Comparison of ENCODE assay signal across 31 cellular contexts in the genomic region with DNA sequence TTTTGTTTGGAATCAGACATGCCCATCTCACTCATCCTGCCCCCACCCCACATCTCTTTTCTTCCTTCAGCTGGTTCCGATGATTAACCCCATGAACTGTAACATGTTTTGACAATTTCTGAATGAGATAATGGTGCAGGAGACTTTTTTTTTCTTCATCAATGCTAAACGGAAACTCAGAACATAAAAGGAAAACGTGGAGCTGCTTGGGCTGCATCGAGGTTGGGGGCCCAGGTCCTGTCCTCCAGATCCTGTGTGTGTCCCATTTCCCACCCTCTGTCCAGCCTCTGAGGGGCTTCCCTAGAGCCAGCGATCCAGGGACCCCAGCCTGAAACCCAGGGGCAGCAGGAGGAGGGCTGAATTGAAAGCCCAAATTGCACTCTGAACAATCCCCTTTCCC.
"Had no signal": no experiment of that assay in that cellular context is flagged by ENCODE, and none has a peak within 500 bp of the region (broad histone marks: within the 10 kb centered on the region; RNA-seq: fewer than 3 reads in every experiment).

No MANE protein-coding gene starts in this region.

- H3K9me3 Mint-ChIP-seq: activated naive CD4-positive, alpha-beta T cell treated with anti-CD3 and anti-CD28 coated beads, Interleukin-2, amount 10 ng/mL, durations not matched to agents 7 days and 5 days; activated naive CD8-positive, alpha-beta T cell treated with anti-CD3 and anti-CD28 coated beads, Interleukin-2, amount 10 ng/mL, durations not matched to agents 7 days and 5 days; activated T-helper 1 cell treated with anti-CD3 and anti-CD28 coated beads, Interleukin-12 subunit alpha, Interleukin-12 subunit beta, Interleukin-2, Interleukin-4 antibody, amounts not matched to agents 30 ng/mL and 10 ng/mL and 1 ng/mL, durations not matched to agents 14 hours and 24 hours and 36 hours; central memory CD8-positive, alpha-beta T cell; natural killer cell; stimulated activated naive B cell treated with anti-CD40 and anti-IgM and Interleukin-4, amounts not matched to agents 10 μg/mL and 1 μg/mL and 100 μg/mL, for 72 hours; T-helper 1 cell treated with Interleukin-12 subunit alpha and Interleukin-12 subunit beta and Interleukin-4 antibody, amounts not matched to agents 30 μg/mL and 1 μg/mL, for 36 hours had no signal

- H3K27ac Mint-ChIP-seq: activated naive CD4-positive, alpha-beta T cell treated with anti-CD3 and anti-CD28 coated beads, Interleukin-2, amount 10 ng/mL, durations not matched to agents 7 days and 5 days; activated naive CD8-positive, alpha-beta T cell treated with anti-CD3 and anti-CD28 coated beads, Interleukin-2, amount 10 ng/mL, durations not matched to agents 7 days and 5 days; activated T-helper 1 cell treated with anti-CD3 and anti-CD28 coated beads, Interleukin-12 subunit alpha, Interleukin-12 subunit beta, Interleukin-2, Interleukin-4 antibody, amounts not matched to agents 30 ng/mL and 10 ng/mL and 1 ng/mL, durations not matched to agents 14 hours and 24 hours and 36 hours; natural killer cell; neural progenitor cell; stimulated activated naive B cell treated with anti-CD40 and anti-IgM and Interleukin-4, amounts not matched to agents 10 μg/mL and 1 μg/mL and 100 μg/mL, for 72 hours; T-helper 1 cell treated with Interleukin-12 subunit alpha and Interleukin-12 subunit beta and Interleukin-4 antibody, amounts not matched to agents 30 μg/mL and 1 μg/mL, for 36 hours had no signal

- H3K27me3 ChIP-seq: gastroesophageal sphincter, left lung, neural progenitor cell, stomach, thyroid gland, upper lobe of left lung, vagina had no signal

- H3K4me1 Mint-ChIP-seq: activated naive CD4-positive, alpha-beta T cell treated with anti-CD3 and anti-CD28 coated beads, Interleukin-2, amount 10 ng/mL, durations not matched to agents 7 days and 5 days; activated naive CD8-positive, alpha-beta T cell treated with anti-CD3 and anti-CD28 coated beads, Interleukin-2, amount 10 ng/mL, durations not matched to agents 7 days and 5 days; central memory CD8-positive, alpha-beta T cell; natural killer cell; stimulated activated naive B cell treated with anti-CD40 and anti-IgM and Interleukin-4, amounts not matched to agents 10 μg/mL and 1 μg/mL and 100 μg/mL, for 72 hours had no signal

- H3K4me1 ChIP-seq: left lung, lower lobe of right lung, thyroid gland, upper lobe of left lung, vagina had no signal

- H3K9ac ChIP-seq: neural progenitor cell had no signal

- DNase-seq: activated CD4-positive, alpha-beta T cell treated with anti-CD3 and anti-CD28 coated beads for 48 hours; activated CD4-positive, alpha-beta T cell treated with anti-CD3 and anti-CD28 coated beads, Interleukin-2, amount 50 U/mL, for 48 hours; activated CD8-positive, alpha-beta memory T cell treated with anti-CD3 and anti-CD28 coated beads for 24 hours; activated effector memory CD4-positive, alpha-beta T cell treated with anti-CD3 and anti-CD28 coated beads, Interleukin-2, amount 50 U/mL, for 16 hours; activated naive CD4-positive, alpha-beta T cell treated with anti-CD3 and anti-CD28 coated beads, Interleukin-2, amount 10 ng/mL, durations not matched to agents 7 days and 5 days; activated naive CD8-positive, alpha-beta T cell treated with anti-CD3 and anti-CD28 coated beads, Interleukin-2, amount 10 ng/mL, durations not matched to agents 7 days and 5 days; effector CD8-positive, alpha-beta T cell; head of caudate nucleus; lower lobe of right lung; mesendoderm; natural killer cell; occipital lobe; right cardiac atrium; stimulated activated CD4-positive, alpha-beta T cell treated with anti-CD3 and anti-CD28 coated beads, Interleukin-15, amount 100 ng/mL, for 24 hours; stimulated activated CD4-positive, alpha-beta T cell treated with anti-CD3 and anti-CD28 coated beads, Interleukin-2, amount 100 ng/mL, for 24 hours; stimulated activated naive B cell treated with anti-CD40 and anti-IgM and Interleukin-4, amounts not matched to agents 10 μg/mL and 1 μg/mL and 100 μg/mL, for 72 hours; stomach; T-helper 9 cell; thyroid gland; upper lobe of left lung had no signal

- H3K4me3 Mint-ChIP-seq: activated naive CD4-positive, alpha-beta T cell treated with anti-CD3 and anti-CD28 coated beads, Interleukin-2, amount 10 ng/mL, durations not matched to agents 7 days and 5 days; activated naive CD8-positive, alpha-beta T cell treated with anti-CD3 and anti-CD28 coated beads, Interleukin-2, amount 10 ng/mL, durations not matched to agents 7 days and 5 days; activated T-helper 1 cell treated with anti-CD3 and anti-CD28 coated beads, Interleukin-12 subunit alpha, Interleukin-12 subunit beta, Interleukin-2, Interleukin-4 antibody, amounts not matched to agents 30 ng/mL and 10 ng/mL and 1 ng/mL, durations not matched to agents 14 hours and 24 hours and 36 hours; central memory CD8-positive, alpha-beta T cell; natural killer cell; neural progenitor cell; stimulated activated naive B cell treated with anti-CD40 and anti-IgM and Interleukin-4, amounts not matched to agents 10 μg/mL and 1 μg/mL and 100 μg/mL, for 72 hours; T-helper 1 cell treated with Interleukin-12 subunit alpha and Interleukin-12 subunit beta and Interleukin-4 antibody, amounts not matched to agents 30 μg/mL and 1 μg/mL, for 36 hours had no signal

- ATAC-seq: activated CD4-positive, CD25-positive, alpha-beta regulatory T cell treated with anti-CD3 and anti-CD28 coated beads, Interleukin-2, amount 50 U/mL, for 24 hours; gastroesophageal sphincter; natural killer cell; right cardiac atrium had no signal

- H3K27me3 Mint-ChIP-seq: stimulated activated naive B cell treated with anti-CD40 and anti-IgM and Interleukin-4, amounts not matched to agents 10 μg/mL and 1 μg/mL and 100 μg/mL, for 72 hours had no signal

- H3K36me3 Mint-ChIP-seq: activated naive CD4-positive, alpha-beta T cell treated with anti-CD3 and anti-CD28 coated beads, Interleukin-2, amount 10 ng/mL, durations not matched to agents 7 days and 5 days; activated naive CD8-positive, alpha-beta T cell treated with anti-CD3 and anti-CD28 coated beads, Interleukin-2, amount 10 ng/mL, durations not matched to agents 7 days and 5 days; natural killer cell; neural progenitor cell; stimulated activated naive B cell treated with anti-CD40 and anti-IgM and Interleukin-4, amounts not matched to agents 10 μg/mL and 1 μg/mL and 100 μg/mL, for 72 hours had no signal

- FAIRE-seq: endometrium, TTC549 had no signal

- H3K36me3 ChIP-seq: left lung, lower lobe of right lung, neural progenitor cell, thyroid gland, upper lobe of left lung, vagina had no signal

- H3K9me3 ChIP-seq: gastroesophageal sphincter, left lung, lower lobe of right lung, stomach, thyroid gland, upper lobe of left lung, vagina had no signal

- H3K4me3 ChIP-seq: gastroesophageal sphincter, left lung, lower lobe of right lung, neural progenitor cell, stomach, thyroid gland, upper lobe of left lung, vagina had no signal

- H3K4me2 ChIP-seq: neural progenitor cell had no signal

- H3K27ac ChIP-seq: gastroesophageal sphincter, left lung, lower lobe of right lung, neural progenitor cell, stomach, thyroid gland, upper lobe of left lung, vagina, VCaP had no signal

- H2AFZ ChIP-seq: neural progenitor cell had no signal
